In the genomic region with DNA sequence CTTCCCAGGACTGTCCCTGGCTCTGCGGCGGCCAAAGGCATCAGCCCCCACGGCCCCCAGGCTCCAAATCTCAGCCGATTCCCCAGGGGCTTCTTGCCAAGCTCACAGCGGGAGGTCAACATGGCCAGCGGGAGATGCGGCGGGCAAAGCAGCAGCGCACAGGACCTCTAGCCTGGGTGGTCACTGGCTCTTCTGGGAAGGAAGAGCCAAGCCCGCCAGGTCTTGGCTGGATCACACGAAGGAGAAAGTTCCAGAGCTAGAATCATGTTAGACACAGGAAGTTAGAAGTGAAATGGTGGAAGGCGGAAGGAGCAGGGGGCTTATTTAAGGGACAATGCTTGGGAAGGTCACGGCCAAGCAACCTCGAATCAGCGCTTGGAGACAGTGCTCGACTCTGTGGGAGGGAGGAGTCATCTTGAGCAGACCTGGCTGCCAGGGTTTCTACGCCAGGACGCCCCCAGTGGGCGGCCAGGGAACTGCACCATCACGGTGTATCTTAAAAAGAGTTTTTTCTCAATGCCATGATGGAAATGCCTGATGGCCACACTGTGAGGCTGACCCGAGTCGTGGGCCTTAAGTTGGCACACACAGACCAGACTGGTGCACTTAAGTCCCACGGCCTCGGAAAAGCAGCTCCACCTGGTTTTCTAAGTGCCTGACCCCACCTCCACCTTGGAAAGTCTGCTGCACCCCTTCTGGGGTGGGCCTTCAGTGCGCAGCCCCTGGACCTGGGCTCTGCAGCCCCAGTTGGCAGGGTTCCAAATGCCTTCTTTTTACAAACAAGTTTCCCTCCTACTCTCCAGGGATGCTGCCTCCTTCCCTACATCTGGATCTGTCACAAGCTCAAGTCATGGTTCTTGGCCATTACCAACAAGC, we compare ENCODE assay signal across 9 cellular contexts. TPM values are rescaled to one million over a fixed set of nuclear protein-coding genes. Genes with fewer than 3 reads are reported as not detected.
A peak's percentile ranks its signal among the peaks of the same experiment; 100 is the strongest.
DNase-seq lines count a peak whose midpoint lies in the region; ATAC-seq, FAIRE-seq and TF ChIP-seq lines count a peak whose summit lies in the region.
"Had no signal": no experiment of that assay in that cellular context is flagged by ENCODE, and none has a peak within 500 bp of the region (broad histone marks: within the 10 kb centered on the region; RNA-seq: fewer than 3 reads in every experiment).

No MANE protein-coding gene starts in this region.

- no peak for FAIRE-seq in urothelium cell line (lab: Jason Lieb, UNC)
- FAIRE-seq: TTC549 had no signal

- DNase-seq in Calu3 (peak; percentile 69), HuH-7 (ENCODE audit: low spot score) (peak; percentile 97), head of caudate nucleus (peak; percentile 32 to 85 (median 71)), progenitor cell of endocrine pancreas (ENCODE audit: low spot score, unreplicated experiment) (peak; percentile 63), urothelium cell line (ENCODE audit: low spot score) (peak; percentile 85)
- DNase-seq in activated naive CD4-positive, alpha-beta T cell treated with anti-CD3 and anti-CD28 coated beads, Interleukin-2, amount 50 U/mL, for 16 hours, result peak; percentile 82

- CTCF ChIA-PET in Calu3 (lab: Charles Lee), result interaction anchor here (0.7 kb wide), 1 partner anchor 310 kb away, joined by 4 read pairs; no protein-coding TSS in a partner anchor

- no TSS peak for BruUV-seq in Calu3 (replicated peaks; lab: Mats Ljungman, UMichigan)

- TF ChIP-seq CTCF in Calu3 (IDR thresholded peaks at IDR 0.05; ENCODE audit: unreplicated experiment) (peak; percentile 73), progenitor cell of endocrine pancreas (IDR thresholded peaks at IDR 0.05; ENCODE audit: unreplicated experiment) (peak; percentile 80)

- intact Hi-C loops in Calu3 (cut with micrococcal nuclease; ENCODE audit: unreplicated experiment) (no loop called here), head of caudate nucleus (cut with DNase I) (loop anchor here (5.0 kb wide), 1 partner anchor 311 kb away; no protein-coding TSS in a partner anchor)

- H3K4me3 Mint-ChIP-seq in Calu3 (ENCODE audit: low read depth, unreplicated experiment), result no peak overlapping the region
- H3K4me3 Mint-ChIP-seq in progenitor cell of endocrine pancreas (ENCODE audit: low read depth), result no peak overlapping the region

- ATAC-seq in SK-N-SH treated with all-trans-retinoic acid at 6 μM for 48 hours (peak; percentile 76), HG03469 (IDR thresholded peaks at IDR 0.05; ENCODE audit: unreplicated experiment) (no peak)

- peaks cover 9% of the 10 kb centered on the region for H3K4me1 Mint-ChIP-seq in Calu3 (ENCODE audit: low read depth, unreplicated experiment)
- peaks cover 2% of the 10 kb centered on the region for H3K4me1 Mint-ChIP-seq in progenitor cell of endocrine pancreas (ENCODE audit: low read depth)

- peak overlapping the region; percentile 16 for H3K27ac Mint-ChIP-seq in Calu3 (ENCODE audit: unreplicated experiment)
- H3K27ac Mint-ChIP-seq in progenitor cell of endocrine pancreas, result no peak overlapping the region

- H3K9me3 Mint-ChIP-seq in Calu3 (ENCODE audit: low read depth, unreplicated experiment) (no peaks in the 10 kb centered on the region), progenitor cell of endocrine pancreas (ENCODE audit: low read depth) (no peaks in the 10 kb centered on the region)

- H3K27me3 Mint-ChIP-seq in Calu3 (ENCODE audit: unreplicated experiment) (no peaks in the 10 kb centered on the region), progenitor cell of endocrine pancreas (no peaks in the 10 kb centered on the region)

- H3K36me3 Mint-ChIP-seq in Calu3 (ENCODE audit: insufficient read depth, unreplicated experiment), result peaks cover 44% of the 10 kb centered on the region
- H3K36me3 Mint-ChIP-seq in progenitor cell of endocrine pancreas (ENCODE audit: insufficient read depth), result peaks cover 12% of the 10 kb centered on the region

TF ChIP-seq in SK-N-SH treated with all-trans-retinoic acid at 6 μM for 48 hours, 23 proteins besides CTCF, POLR2A, EP300 and RAD21:
- no peak for TF ChIP-seq PPARA (CRISPR knock-in tag; IDR thresholded peaks at IDR 0.05; ENCODE audit: borderline replicate concordance)
- TF ChIP-seq TCF4 (CRISPR knock-in tag; IDR thresholded peaks at IDR 0.05; ENCODE audit: borderline replicate concordance), result no peak
- TF ChIP-seq RARB (CRISPR knock-in tag; IDR thresholded peaks at IDR 0.05), result no peak
- no peak for TF ChIP-seq CSDC2 (CRISPR knock-in tag; IDR thresholded peaks at IDR 0.05)
- no peak for TF ChIP-seq ARNTL (CRISPR knock-in tag; IDR thresholded peaks at IDR 0.05; ENCODE audit: borderline replicate concordance, low read depth)
- TF ChIP-seq ZC3H10 (CRISPR knock-in tag; IDR thresholded peaks at IDR 0.05), result no peak
TF ChIP-seq in SK-N-SH treated with all-trans-retinoic acid at 6 μM for 48 hours: peak in this region for 0.

RNA-seq across cellular contexts. Expression of a gene that starts 29.3 kb away (rescaled TPM):
- total RNA-seq in Calu3 (2022), result 10.0 and 13.1 TPM in 2 replicates
- 25.7 and 26.7 TPM in 2 replicates for total RNA-seq in progenitor cell of endocrine pancreas

RNA-seq across cellular contexts. Expression of a gene that starts 29.5 kb away (rescaled TPM):
- total RNA-seq in Calu3 (2022) (25.7 and 26.3 TPM in 2 replicates), progenitor cell of endocrine pancreas (53.7 and 55.8 TPM in 2 replicates)

RNA-seq across cellular contexts. Expression of a gene that starts 52.9 kb away (rescaled TPM):
- 1.7 and 2.2 TPM in 2 replicates for total RNA-seq in Calu3 (2022)
- 2.1 and 2.7 TPM in 2 replicates for total RNA-seq in progenitor cell of endocrine pancreas
